Comparison of ENCODE assay signal across 20 cellular contexts in the genomic region with DNA sequence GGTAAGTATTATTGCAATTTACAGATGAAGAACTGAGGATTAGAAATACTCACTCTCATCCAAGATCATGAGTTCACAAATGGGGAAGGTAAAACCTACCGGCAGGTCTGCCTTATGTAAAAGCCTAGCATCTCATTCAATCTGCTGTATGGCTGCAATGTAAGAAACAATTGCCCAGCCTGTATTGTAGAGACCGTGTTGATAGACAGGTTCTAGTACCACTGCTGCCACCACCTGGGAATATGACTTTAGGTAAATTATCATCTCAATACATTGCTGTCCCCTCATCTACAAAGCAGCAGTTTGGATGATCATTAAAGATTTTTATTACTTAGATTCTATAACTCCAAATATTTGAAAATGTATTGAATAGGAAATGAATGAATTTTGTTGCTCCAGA. TPM values are rescaled to one million over a fixed set of nuclear protein-coding genes. Genes with fewer than 3 reads are reported as not detected.
DNase-seq lines count a peak whose midpoint lies in the region; ATAC-seq, FAIRE-seq and TF ChIP-seq lines count a peak whose summit lies in the region.
"Had no signal": no experiment of that assay in that cellular context is flagged by ENCODE, and none has a peak within 500 bp of the region (broad histone marks: within the 10 kb centered on the region; RNA-seq: fewer than 3 reads in every experiment).

No MANE protein-coding gene starts in this region.

- no peak overlapping the region for H3K4me2 ChIP-seq in DND-41 (ENCODE audit: insufficient read depth, low read length)
- H3K4me2 ChIP-seq in GM12878 (ENCODE audit: control insufficient read depth, insufficient read depth), result no peak overlapping the region
- H3K4me2 ChIP-seq: SK-N-SH had no signal

- TF ChIP-seq CTCF in DND-41 (IDR thresholded peaks at IDR 0.05; ENCODE audit: borderline replicate concordance, extremely low read depth, low read length, poor library complexity, severe bottlenecking) (peak; percentile 9), GM12878 (IDR thresholded peaks at IDR 0.05 in 2 of 3, conservative IDR thresholded peaks at IDR 0.05 in 1 of 3; ENCODE audit: control insufficient read depth in 2 of 3, extremely low read depth in 1 of 3, insufficient read depth in 1 of 3, low read depth in 3 of 3, low read length in 3 of 3) (peak in 2 of 3 experiments; percentile 8 to 35; a peak in 1 of 6 replicates), upper lobe of left lung (IDR thresholded peaks at IDR 0.05) (no peak), endodermal cell (conservative IDR thresholded peaks at IDR 0.05) (no peak)

- H3K27me3 Mint-ChIP-seq in endodermal cell (ENCODE audit: insufficient read depth), result no peaks in the 10 kb centered on the region
- H3K27me3 Mint-ChIP-seq: dendritic cell treated with granulocyte-macrophage colony-stimulating factor and Interleukin-4, amounts not matched to agents 40 ng/mL and 50 ng/mL, for 4 days; stimulated activated naive CD8-positive, alpha-beta T cell treated with anti-CD3 and anti-CD28 coated beads, Interleukin-15, Interleukin-2, amounts not matched to agents 100 ng/mL and 50 ng/mL, for 24 hours had no signal

- POLR2A ChIA-PET in GM12878 (lab: Charles Lee), result interaction anchor here (1.0 kb wide), 1 partner anchor 12 kb away, joined by 3 read pairs; no protein-coding TSS in a partner anchor

- no peaks in the 10 kb centered on the region for H3K36me3 ChIP-seq in DND-41 (ENCODE audit: insufficient read depth, low read length)
- no peaks in the 10 kb centered on the region for H3K36me3 ChIP-seq in GM12878 (ENCODE audit: control insufficient read depth in 2 of 2, insufficient read depth in 2 of 2, low read length in 1 of 2)
- H3K36me3 ChIP-seq in upper lobe of left lung, result no peaks in the 10 kb centered on the region
- no peaks in the 10 kb centered on the region for H3K36me3 ChIP-seq in endodermal cell (ENCODE audit: control insufficient read depth, insufficient read depth, low read length)
- H3K36me3 ChIP-seq: ovary, vagina had no signal

- H3K4me1 ChIP-seq in DND-41 (ENCODE audit: insufficient read depth, low read length) (no peaks in the 10 kb centered on the region), GM12878 (ENCODE audit: control insufficient read depth, insufficient read depth, low read length) (no peaks in the 10 kb centered on the region), upper lobe of left lung (peaks cover 0 to 10% (median 0%) of the 10 kb centered on the region in 4 donors), endodermal cell (ENCODE audit: control insufficient read depth, insufficient read depth, low read length) (no peaks in the 10 kb centered on the region)
- H3K4me1 ChIP-seq: vagina had no signal

- H3K27me3 ChIP-seq in DND-41 (ENCODE audit: insufficient read depth, low read length, poor library complexity) (no peaks in the 10 kb centered on the region), GM12878 (replicated peaks in 1 of 2; ENCODE audit: control insufficient read depth in 2 of 2, insufficient read depth in 2 of 2, low read length in 1 of 2) (no peaks in the 10 kb centered on the region), upper lobe of left lung (no peaks in the 10 kb centered on the region), endodermal cell (ENCODE audit: control insufficient read depth, insufficient read depth, low read length, poor library complexity, severe bottlenecking) (no peaks in the 10 kb centered on the region)
- H3K27me3 ChIP-seq: ovary, vagina had no signal

- 30% methylated on average over 2 of the region's 2 CpGs for WGBS in GM12878 (ENCODE audit: insufficient coverage, insufficient replicate concordance, low lambda C conversion rate, missing lambda C conversion rate)
- WGBS in upper lobe of left lung, 2 donors, result 58 to 74% methylated on average over 2 of the region's 2 CpGs
- 61 to 84% methylated on average over 2 of the region's 2 CpGs for WGBS in endodermal cell (ENCODE audit: insufficient coverage in 1 of 2, insufficient read length in 1 of 2), 2 experiments

- no peak for TF ChIP-seq EP300 in GM12878 (IDR thresholded peaks at IDR 0.05; ENCODE audit: borderline replicate concordance in 1 of 2, control insufficient read depth in 1 of 2, low read depth in 2 of 2, low read length in 2 of 2)
- TF ChIP-seq EP300 in upper lobe of left lung (IDR thresholded peaks at IDR 0.05), result no peak

- H3K36me3 Mint-ChIP-seq in endodermal cell (ENCODE audit: low read depth), result peaks cover 3% of the 10 kb centered on the region

- TF ChIP-seq RAD21 in GM12878 (IDR thresholded peaks at IDR 0.05; ENCODE audit: insufficient read depth, low read depth, low read length), result peak; percentile 49

- no peaks in the 10 kb centered on the region for H3K9me3 Mint-ChIP-seq in endodermal cell
- H3K9me3 Mint-ChIP-seq: dendritic cell treated with granulocyte-macrophage colony-stimulating factor and Interleukin-4, amounts not matched to agents 40 ng/mL and 50 ng/mL, for 4 days; HFFc6; stimulated activated naive CD8-positive, alpha-beta T cell treated with anti-CD3 and anti-CD28 coated beads, Interleukin-15, Interleukin-2, amounts not matched to agents 100 ng/mL and 50 ng/mL, for 24 hours had no signal

- no peak overlapping the region for H3K4me3 Mint-ChIP-seq in endodermal cell
- H3K4me3 Mint-ChIP-seq: dendritic cell treated with granulocyte-macrophage colony-stimulating factor and Interleukin-4, amounts not matched to agents 40 ng/mL and 50 ng/mL, for 4 days; HFFc6; stimulated activated naive CD8-positive, alpha-beta T cell treated with anti-CD3 and anti-CD28 coated beads, Interleukin-15, Interleukin-2, amounts not matched to agents 100 ng/mL and 50 ng/mL, for 24 hours had no signal

- in situ Hi-C loops in GM12878 (cut with MboI), result no loop called here

- no peak overlapping the region for H3K27ac Mint-ChIP-seq in endodermal cell
- H3K27ac Mint-ChIP-seq: dendritic cell treated with granulocyte-macrophage colony-stimulating factor and Interleukin-4, amounts not matched to agents 40 ng/mL and 50 ng/mL, for 4 days; HFFc6; stimulated activated naive CD8-positive, alpha-beta T cell treated with anti-CD3 and anti-CD28 coated beads, Interleukin-15, Interleukin-2, amounts not matched to agents 100 ng/mL and 50 ng/mL, for 24 hours had no signal

- peaks cover 37% of the 10 kb centered on the region for H3K4me1 Mint-ChIP-seq in endodermal cell

- RAD21 ChIA-PET in GM12878 (lab: Charles Lee; ENCODE audit: unreplicated experiment), result interaction anchor here (1.6 to 10.9 kb wide), 5 partner anchors 11 to 243 kb away, joined by 5 to 268 read pairs (median 45); no protein-coding TSS in a partner anchor

- SMC1A ChIA-PET in GM12878 (lab: Charles Lee; ENCODE audit: uncharacterized antibody, unreplicated experiment), result interaction anchor here (0.8 to 11.3 kb wide), 10 partner anchors 9 to 243 kb away, joined by 3 to 407 read pairs (median 24); a partner anchor contains a TSS

- no TSS peak for BruUV-seq in GM12878 (replicated peaks; lab: Mats Ljungman, UMichigan)

- H3K27ac ChIP-seq in DND-41 (ENCODE audit: low read length), result no peak overlapping the region
- H3K27ac ChIP-seq in GM12878 (ENCODE audit: control insufficient read depth, insufficient read depth), result no peak overlapping the region
- H3K27ac ChIP-seq in upper lobe of left lung, result no peak overlapping the region
- H3K27ac ChIP-seq in endodermal cell (ENCODE audit: low read depth, low read length), result no peak overlapping the region
- H3K27ac ChIP-seq: ovary, vagina had no signal

- H3K9ac ChIP-seq in DND-41 (ENCODE audit: low read depth, low read length), result no peak overlapping the region
- no peak overlapping the region for H3K9ac ChIP-seq in GM12878 (ENCODE audit: control insufficient read depth, insufficient read depth, low read length)
- no peak overlapping the region for H3K9ac ChIP-seq in endodermal cell (ENCODE audit: extremely low read depth, low read length, poor library complexity, severe bottlenecking)
- H3K9ac ChIP-seq: SK-N-SH had no signal

- H3K79me2 ChIP-seq in DND-41 (ENCODE audit: insufficient read depth, low read length) (no peaks in the 10 kb centered on the region), GM12878 (ENCODE audit: control insufficient read depth, insufficient read depth, low read length) (no peaks in the 10 kb centered on the region)

- CTCF ChIA-PET in GM12878 (lab: Yijun Ruan, JAX), result interaction anchor here (1.0 to 11.3 kb wide), 9 partner anchors 10 to 574 kb away, joined by 3 to 411 read pairs (median 6); a partner anchor contains a TSS

- intact Hi-C loops in GM12878 (cut with micrococcal nuclease; ENCODE audit: unreplicated experiment), result no loop called here

- no peaks in the 10 kb centered on the region for H3K9me3 ChIP-seq in DND-41 (ENCODE audit: insufficient read depth, low read length, severe bottlenecking)
- no peaks in the 10 kb centered on the region for H3K9me3 ChIP-seq in GM12878 (replicated peaks; ENCODE audit: control insufficient read depth, insufficient read depth, low read length)
- no peaks in the 10 kb centered on the region for H3K9me3 ChIP-seq in upper lobe of left lung
- no peaks in the 10 kb centered on the region for H3K9me3 ChIP-seq in endodermal cell (ENCODE audit: control insufficient read depth, low read length)
- H3K9me3 ChIP-seq: ovary, SK-N-SH, vagina had no signal

- peak; percentile 13 for FAIRE-seq in GM12878 (lab: Jason Lieb, UNC)
- FAIRE-seq: TTC549 had no signal

- no peak overlapping the region for H3K4me3 ChIP-seq in DND-41 (ENCODE audit: low read depth in 1 of 2, low read length in 2 of 2)
- H3K4me3 ChIP-seq in GM12878, result no peak overlapping the region
- H3K4me3 ChIP-seq in upper lobe of left lung, result no peak overlapping the region
- no peak overlapping the region for H3K4me3 ChIP-seq in endodermal cell (ENCODE audit: low read length)
- H3K4me3 ChIP-seq: ovary, vagina had no signal

- ATAC-seq in DND-41 (ENCODE audit: insufficient read depth, low read depth) (0 out of 3 replicates have a peak, but pooled peaks have one; percentile 39), GM18517 (IDR thresholded peaks at IDR 0.05; ENCODE audit: unreplicated experiment) (peak; percentile 62), GM12878 (peak; percentile 71), GM21447 (IDR thresholded peaks at IDR 0.05; ENCODE audit: unreplicated experiment) (no peak), upper lobe of left lung (ENCODE audit: low FRiP score in 2 of 2) (no peak), GM18502 (IDR thresholded peaks at IDR 0.05; ENCODE audit: poor library complexity, unreplicated experiment) (no peak)
- ATAC-seq: left colon had no signal

- TF ChIP-seq POLR2A in GM12878 (IDR thresholded peaks at IDR 0.05; ENCODE audit: low read depth, low read length), result no peak
- TF ChIP-seq POLR2A in upper lobe of left lung (IDR thresholded peaks at IDR 0.05), result no peak

- H2AFZ ChIP-seq in DND-41 (ENCODE audit: low read depth, low read length), result no peak overlapping the region
- H2AFZ ChIP-seq in GM12878 (ENCODE audit: control insufficient read depth, low read depth, low read length), result no peak overlapping the region; the same call in 1 of the 2 replicates

- no peak for DNase-seq in DND-41
- peak; percentile 31 for DNase-seq in M059J (ENCODE audit: low read depth)
- DNase-seq in GM12878 (ENCODE audit: low read depth, low spot score), result no peak
- no peak for DNase-seq in upper lobe of left lung
- no peak for DNase-seq in endodermal cell
- DNase-seq: activated effector memory CD4-positive, alpha-beta T cell treated with anti-CD3 and anti-CD28 coated beads, Interleukin-2, amount 50 U/mL, for 16 hours; HFFc6; hypothalamus; left colon; NCI-H2171; ovary; SK-N-SH; small intestine had no signal

- H4K20me1 ChIP-seq in DND-41 (ENCODE audit: insufficient read depth, low read length) (no peaks in the 10 kb centered on the region), GM12878 (ENCODE audit: control insufficient read depth, insufficient read depth) (no peaks in the 10 kb centered on the region)

RNA-seq across cellular contexts. Expression of a gene that starts 23.3 kb away (rescaled TPM):
- total RNA-seq in M059J (2014; rRNA removed; shearing (Covaris generic)), result 28.3 and 31.2 TPM in 2 replicates
- 71.9 and 73.5 TPM in 2 replicates for total RNA-seq in GM12878 (2013; cell fraction: nucleolus; rRNA removed)
- 32.4 and 39.0 TPM in 2 replicates for total RNA-seq in GM12878 (2014; rRNA removed)
- 52.1 and 52.2 TPM in 2 replicates for total RNA-seq in GM12878 (2014; rRNA removed; fragmentation: Illumina TruSeq; extraction: Trizol)
- 32.3 and 35.0 TPM in 2 replicates for total RNA-seq in GM12878 (2021)
- polyA plus RNA-seq in GM12878 (2011; ENCODE audit: low read depth), result 11.8 TPM
- polyA plus RNA-seq in GM12878 (2011; rRNA removed), result 37.7 and 62.0 TPM in 2 replicates
- 12.4 and 14.5 TPM in 2 replicates for polyA plus RNA-seq in GM12878 (2011; cell fraction: cytosol; rRNA removed)
- 14.1 and 17.3 TPM in 2 replicates for polyA plus RNA-seq in GM12878 (2011; cell fraction: nucleus; rRNA removed)
- polyA plus RNA-seq in GM12878 (2012), result 20.8 and 37.4 TPM in 2 replicates
- polyA plus RNA-seq in GM12878 (2014; fragmentation: Illumina TruSeq; extraction: Trizol), result 37.5 and 45.8 TPM in 2 replicates
- polyA plus RNA-seq in GM12878 (2014; fragmentation: Nextera tagmentation; extraction: Ambion mirVana), result 10 to 100 TPM; 24.9 to 28.0 TPM
- polyA plus RNA-seq in GM12878 (2014; rRNA removed), result 14.8 and 18.2 TPM in 2 replicates
- polyA plus RNA-seq in GM12878 (2016; fragmentation: Nextera tagmentation; extraction: Ambion mirVana), result 10 to 100 TPM; 29.7 to 31.1 TPM
- 37.0 and 39.1 TPM in 2 replicates for polyA minus RNA-seq in GM12878 (2011; rRNA and poly(A)+ RNA removed)
- polyA minus RNA-seq in GM12878 (2011; cell fraction: cytosol; rRNA and poly(A)+ RNA removed), result 17.6 and 19.8 TPM in 2 replicates
- polyA minus RNA-seq in GM12878 (2011; cell fraction: nucleus; rRNA and poly(A)+ RNA removed), result 38.1 and 42.7 TPM in 2 replicates
- 10 to 100 TPM; 30.4 to 56.8 (median 48.9) TPM for total RNA-seq in upper lobe of left lung
- 10 to 100 TPM; 14.3 to 17.7 TPM for total RNA-seq in endodermal cell
- 4.1 TPM for polyA plus RNA-seq in endodermal cell (2013, experiment 1 of 2)
- polyA plus RNA-seq in endodermal cell (2013, experiment 2 of 2), result 4.5 TPM

Comparison
In these comparisons a context has a peak if more than half of its experiments do, and no peak if none do; other contexts are left out.
1. ATAC-seq: peak in DND-41 (single experiment), GM18517 (single experiment) and GM12878 (single experiment); none in GM21447 (single experiment), upper lobe of left lung (0 of 2) and GM18502 (single experiment).
2. CTCF ChIP-seq: peak in DND-41 (single experiment) and GM12878 (2 of 3); none in upper lobe of left lung (0 of 6) and endodermal cell (single experiment).